ENCODE assay signal across 8 cellular contexts in genomic region chr6:7727951-7728854, GRCh38. TPM values are rescaled to one million over a fixed set of nuclear protein-coding genes. Genes with fewer than 3 reads are reported as not detected.
DNase-seq lines count a peak whose midpoint lies in the region; ATAC-seq, FAIRE-seq and TF ChIP-seq lines count a peak whose summit lies in the region.

No MANE protein-coding gene starts in this region.

- no peak overlapping the region for H2BK15ac ChIP-seq in mesendoderm (replicated peaks; ENCODE audit: low read depth)

- H3K4me1 ChIP-seq in A673 (ENCODE audit: insufficient read depth, low read length, poor library complexity, severe bottlenecking) (peaks cover 16% of the 10 kb centered on the region), Peyer's patch (peaks cover 0 to 29% (median 20%) of the 10 kb centered on the region in 4 donors), mesendoderm (ENCODE audit: control insufficient read depth, low read depth, low read length) (peaks cover 5% of the 10 kb centered on the region), upper lobe of left lung (peaks cover 27 to 48% (median 40%) of the 10 kb centered on the region in 4 donors)
- H3K4me1 ChIP-seq in effector memory CD4-positive, alpha-beta T cell (ENCODE audit: control insufficient read depth, insufficient read depth, low read length, poor library complexity, severe bottlenecking) = peaks cover 21% of the 10 kb centered on the region

- TF ChIP-seq CTCF in A673 (conservative IDR thresholded peaks at IDR 0.05; ENCODE audit: low read depth, low read length) = no peak
- TF ChIP-seq CTCF in Peyer's patch (IDR thresholded peaks at IDR 0.05) = no peak
- no peak for TF ChIP-seq CTCF in upper lobe of left lung (IDR thresholded peaks at IDR 0.05)

- DNase-seq in A673 (ENCODE audit: low spot score) (peak; percentile 38), GM12892 (ENCODE audit: insufficient read length) (peak; percentile 27), Peyer's patch (no peak), mesendoderm (peak; percentile 65), upper lobe of left lung (peak in 1 of 2 donors; percentile 85), UCSD-AML1 (lab: John Stamatoyannopoulos, UW; ENCODE audit: unreplicated experiment) (no peak), T1000 (lab: John Stamatoyannopoulos, UW) (no peak)
- DNase-seq in effector memory CD4-positive, alpha-beta T cell = no peak

- H3K4ac ChIP-seq in mesendoderm (ENCODE audit: low read depth, low read length) = no peak overlapping the region

- no peaks in the 10 kb centered on the region for H3K79me2 ChIP-seq in mesendoderm (ENCODE audit: control insufficient read depth, insufficient read depth, low read length)

- H3K27me3 ChIP-seq in A673 (replicated peaks; ENCODE audit: insufficient read depth, low read depth, low read length, poor library complexity) = peaks cover 45% of the 10 kb centered on the region
- peaks cover 0 to 21% of the 10 kb centered on the region in 2 donors for H3K27me3 ChIP-seq in Peyer's patch
- H3K27me3 ChIP-seq in effector memory CD4-positive, alpha-beta T cell (replicated peaks; ENCODE audit: control insufficient read depth, insufficient read depth, low read length, poor library complexity, severe bottlenecking) = peaks cover 43% of the 10 kb centered on the region
- peaks cover 33% of the 10 kb centered on the region for H3K27me3 ChIP-seq in mesendoderm (ENCODE audit: insufficient read depth, low read length, poor library complexity)
- H3K27me3 ChIP-seq in upper lobe of left lung = peaks cover 0 to 35% (median 16%) of the 10 kb centered on the region in 4 donors

- POLR2A ChIA-PET in A673 (lab: Charles Lee; ENCODE audit: low non-redundant PET) = no interaction called here

- H3K9ac ChIP-seq in mesendoderm (ENCODE audit: low read length) = no peak overlapping the region

- TF ChIP-seq POLR2A in GM12892 (IDR thresholded peaks at IDR 0.05; ENCODE audit: low read depth, low read length) (no peak), Peyer's patch (IDR thresholded peaks at IDR 0.05) (no peak), upper lobe of left lung (IDR thresholded peaks at IDR 0.05) (no peak)

- BruUV-seq in A673 (replicated peaks; lab: Mats Ljungman, UMichigan) = no TSS peak

- H3K23ac ChIP-seq in mesendoderm (ENCODE audit: low read length) = no peak overlapping the region

- H3K9me3 ChIP-seq in A673 (ENCODE audit: low read depth, low read length, poor library complexity, severe bottlenecking) (no peaks in the 10 kb centered on the region), Peyer's patch (no peaks in the 10 kb centered on the region), upper lobe of left lung (no peaks in the 10 kb centered on the region)
- H3K9me3 ChIP-seq in effector memory CD4-positive, alpha-beta T cell (ENCODE audit: control insufficient read depth, low read length) = no peaks in the 10 kb centered on the region

- H3K4me2 ChIP-seq in mesendoderm (ENCODE audit: low read length) = peak overlapping the region; percentile 66

- H3K56ac ChIP-seq in mesendoderm (ENCODE audit: low read length) = no peak overlapping the region

- TF ChIP-seq EP300 in upper lobe of left lung (IDR thresholded peaks at IDR 0.05) = no peak

- H3K4me3 ChIP-seq in A673 (ENCODE audit: low read depth, low read length, poor library complexity, severe bottlenecking) (peak overlapping the region; percentile 48), Peyer's patch (peak overlapping the region; percentile 11 to 70 (median 56)), mesendoderm (ENCODE audit: low read length) (no peak overlapping the region), upper lobe of left lung (peak overlapping the region in 3 of 4 donors; percentile 52 to 71 (median 64))
- peak overlapping the region; percentile 25 for H3K4me3 ChIP-seq in effector memory CD4-positive, alpha-beta T cell (ENCODE audit: insufficient read depth, low read depth, low read length, poor library complexity, severe bottlenecking)

- H3K27ac ChIP-seq in A673 (ENCODE audit: low read depth, low read length, poor library complexity, severe bottlenecking) = no peak overlapping the region
- peak overlapping the region in 1 of 4 donors; percentile 13 for H3K27ac ChIP-seq in Peyer's patch
- H3K27ac ChIP-seq in effector memory CD4-positive, alpha-beta T cell (ENCODE audit: insufficient read depth, low read length, poor library complexity, severe bottlenecking) = no peak overlapping the region
- H3K27ac ChIP-seq in mesendoderm (ENCODE audit: low read depth, low read length) = no peak overlapping the region
- peak overlapping the region in 2 of 4 donors; percentile 46 to 54 for H3K27ac ChIP-seq in upper lobe of left lung

- no peak overlapping the region for H3K18ac ChIP-seq in mesendoderm (ENCODE audit: low read length)

- no peak overlapping the region for H2BK5ac ChIP-seq in mesendoderm (ENCODE audit: low read length)

- no peaks in the 10 kb centered on the region for H3K36me3 ChIP-seq in A673 (ENCODE audit: insufficient read depth, low read length, poor library complexity, severe bottlenecking)
- no peaks in the 10 kb centered on the region for H3K36me3 ChIP-seq in Peyer's patch
- no peaks in the 10 kb centered on the region for H3K36me3 ChIP-seq in effector memory CD4-positive, alpha-beta T cell (ENCODE audit: control insufficient read depth, insufficient read depth, low read length)
- H3K36me3 ChIP-seq in mesendoderm (ENCODE audit: control insufficient read depth, insufficient read depth, low read length) = no peaks in the 10 kb centered on the region
- no peaks in the 10 kb centered on the region for H3K36me3 ChIP-seq in upper lobe of left lung

- intact Hi-C loops in A673 (cut with micrococcal nuclease; ENCODE audit: unreplicated experiment) = loop anchor here (10.0 kb wide), 1 partner anchor 167 kb away; no protein-coding TSS in a partner anchor

- FAIRE-seq in GM12892 (lab: Jason Lieb, UNC) = peak; percentile 50

- WGBS in mesendoderm (ENCODE audit: extremely low coverage, insufficient coverage, low lambda C conversion rate) = no CpG with 5 or more reads among the region's 45 CpGs
- WGBS in upper lobe of left lung, 2 donors = 3% methylated on average over 23 to 45 of the region's 45 CpGs

- H2BK120ac ChIP-seq in mesendoderm (ENCODE audit: low read depth, low read length) = no peak overlapping the region

- no peaks in the 10 kb centered on the region for H3K79me1 ChIP-seq in mesendoderm (ENCODE audit: low read length)

- peak; percentile 17 to 31 for ATAC-seq in upper lobe of left lung (ENCODE audit: low FRiP score in 2 of 2)

- H4K5ac ChIP-seq in mesendoderm (ENCODE audit: low read length) = no peak overlapping the region

- no peak overlapping the region for H2AK5ac ChIP-seq in mesendoderm (ENCODE audit: low read length)

- H4K8ac ChIP-seq in mesendoderm (ENCODE audit: low read depth, low read length) = no peak overlapping the region

- CTCF ChIA-PET in A673 (lab: Charles Lee) = interaction anchor here (1.0 kb wide), 1 partner anchor 278 kb away, joined by 3 read pairs; no protein-coding TSS in a partner anchor

RNA-seq across cellular contexts. Expression of gene BMP6, which starts 2.3 kb away (rescaled TPM):
- 1.7 and 1.9 TPM in 2 replicates for total RNA-seq in A673 (2021)
- 0.21 TPM for polyA plus RNA-seq in GM12892 (2012; ENCODE audit: missing spikeins)
- total RNA-seq in Peyer's patch = 1 to 10 TPM in 3 of 4 donors, under 1 TPM in 1; 0.88 to 3.6 (median 2.2) TPM
- polyA plus RNA-seq in mesendoderm (2013, experiment 1 of 2) = 0.18 TPM
- 0.15 TPM for polyA plus RNA-seq in mesendoderm (2013, experiment 2 of 2)
- 10 to 100 TPM in 2 of 6 donors, 1 to 10 TPM in 4; 1.0 to 25.4 (median 5.2) TPM for total RNA-seq in upper lobe of left lung

Comparison
In these comparisons a context has a peak if more than half of its experiments do, and no peak if none do; other contexts are left out.
1. DNase-seq: peak in A673 (single experiment), GM12892 (single experiment) and mesendoderm (single experiment); none in Peyer's patch (0 of 3), effector memory CD4-positive, alpha-beta T cell (0 of 3), UCSD-AML1 (single experiment) and T1000 (single experiment).